Comparison of ENCODE assay signal across 8 cellular contexts in the genomic region with DNA sequence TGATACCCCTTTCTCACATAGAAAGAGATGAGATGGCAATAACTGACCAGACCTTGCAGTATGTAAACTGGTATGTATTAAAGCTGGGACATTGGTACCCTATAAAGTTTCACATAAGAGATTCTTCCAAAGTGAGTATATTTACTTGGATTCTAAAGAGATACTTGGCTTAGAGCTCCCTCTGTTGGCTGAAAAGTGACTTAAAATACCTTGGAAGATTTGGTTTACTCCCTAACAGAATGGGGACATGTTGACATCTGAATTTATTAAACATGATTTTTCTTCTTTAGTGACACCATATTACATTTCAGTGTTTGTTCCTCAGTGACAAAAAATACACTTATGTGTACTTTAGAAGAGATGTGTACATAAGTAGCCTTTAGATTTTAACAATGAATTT. TPM values are rescaled to one million over a fixed set of nuclear protein-coding genes. Genes with fewer than 3 reads are reported as not detected.
A peak's percentile ranks its signal among the peaks of the same experiment; 100 is the strongest.
DNase-seq lines count a peak whose midpoint lies in the region; ATAC-seq, FAIRE-seq and TF ChIP-seq lines count a peak whose summit lies in the region.

No MANE protein-coding gene starts in this region.

- H3K4me3 Mint-ChIP-seq in activated CD4-positive, alpha-beta T cell treated with anti-CD3 and anti-CD28 coated beads, Interleukin-2, amount 10 ng/mL, durations not matched to agents 24 days and 14 days, result no peak overlapping the region
- H3K4me3 Mint-ChIP-seq in nephron progenitor cell, result no peak overlapping the region

- FAIRE-seq in RCC 7860 (lab: Jason Lieb, UNC), result peak; percentile 91
- peak; percentile 82 for FAIRE-seq in endometrium (lab: Jason Lieb, UNC)

- H3K4me3 ChIP-seq in LNCaP clone FGC (ENCODE audit: low read depth, low read length), result no peak overlapping the region

- H3K27me3 Mint-ChIP-seq in activated CD4-positive, alpha-beta T cell treated with anti-CD3 and anti-CD28 coated beads, Interleukin-2, amount 10 ng/mL, durations not matched to agents 24 days and 14 days, result no peaks in the 10 kb centered on the region
- no peaks in the 10 kb centered on the region for H3K27me3 Mint-ChIP-seq in nephron progenitor cell (ENCODE audit: low read depth, poor library complexity)

- intact Hi-C loops in activated CD4-positive, alpha-beta T cell treated with anti-CD3 and anti-CD28 coated beads, Interleukin-2, amount 10 ng/mL, durations not matched to agents 24 days and 14 days (cut with micrococcal nuclease), result loop anchor here (2.0 to 10.0 kb wide), 3 partner anchors 128 to 272 kb away; partner anchors contain the start of gene SLC9A7
- intact Hi-C loops in sciatic nerve (cut with DNase I), result loop anchor here (10.0 kb wide), 1 partner anchor 276 kb away; the partner anchor contains the start of gene SLC9A7

- no peaks in the 10 kb centered on the region for H3K4me1 Mint-ChIP-seq in activated CD4-positive, alpha-beta T cell treated with anti-CD3 and anti-CD28 coated beads, Interleukin-2, amount 10 ng/mL, durations not matched to agents 24 days and 14 days
- H3K4me1 Mint-ChIP-seq in nephron progenitor cell, result no peaks in the 10 kb centered on the region

- no peaks in the 10 kb centered on the region for H3K9me3 Mint-ChIP-seq in activated CD4-positive, alpha-beta T cell treated with anti-CD3 and anti-CD28 coated beads, Interleukin-2, amount 10 ng/mL, durations not matched to agents 24 days and 14 days
- H3K9me3 Mint-ChIP-seq in nephron progenitor cell, result peaks cover 33% of the 10 kb centered on the region

- TF ChIP-seq CTCF in LNCaP clone FGC (IDR thresholded peaks at IDR 0.05; ENCODE audit: control insufficient read depth, extremely low read depth, insufficient read depth), result peak; percentile 43
- peak; percentile 62 for TF ChIP-seq CTCF in nephron progenitor cell (IDR thresholded peaks at IDR 0.05)

- DNase-seq in activated CD4-positive, alpha-beta T cell treated with anti-CD3 and anti-CD28 coated beads, Interleukin-2, amount 10 ng/mL, durations not matched to agents 24 days and 14 days, result peak; percentile 67
- no peak for DNase-seq in activated CD4-positive, alpha-beta T cell treated with anti-CD3 and anti-CD28 coated beads, Interleukin-2, amount 50 U/mL, for 4 hours
- DNase-seq in LNCaP clone FGC (ENCODE audit: low read depth) (peak; percentile 56), RCC 7860 (ENCODE audit: low spot score) (peak; percentile 36), nephron progenitor cell (peak; percentile 20), sciatic nerve (ENCODE audit: low spot score) (no peak)

- H3K36me3 Mint-ChIP-seq in activated CD4-positive, alpha-beta T cell treated with anti-CD3 and anti-CD28 coated beads, Interleukin-2, amount 10 ng/mL, durations not matched to agents 24 days and 14 days (ENCODE audit: low read depth), result no peaks in the 10 kb centered on the region
- H3K36me3 Mint-ChIP-seq in nephron progenitor cell (ENCODE audit: low read depth), result peaks cover 13% of the 10 kb centered on the region

- ATAC-seq in sciatic nerve (no peak), HG02981 (IDR thresholded peaks at IDR 0.05; ENCODE audit: unreplicated experiment) (no peak)

- no peak overlapping the region for H3K27ac Mint-ChIP-seq in activated CD4-positive, alpha-beta T cell treated with anti-CD3 and anti-CD28 coated beads, Interleukin-2, amount 10 ng/mL, durations not matched to agents 24 days and 14 days
- no peak overlapping the region for H3K27ac Mint-ChIP-seq in nephron progenitor cell

RNA-seq across cellular contexts. Expression of gene RGN, which starts 47.9 kb away (rescaled TPM):
- not detected in 2 replicates for total RNA-seq in activated CD4-positive, alpha-beta T cell treated with anti-CD3 and anti-CD28 coated beads, Interleukin-2, amount 10 ng/mL, durations not matched to agents 24 days and 14 days
- 6.0 TPM for total RNA-seq in sciatic nerve

Comparison
In these comparisons a context has a peak if more than half of its experiments do, and no peak if none do; other contexts are left out.
1. DNase-seq: peak in activated CD4-positive, alpha-beta T cell treated with anti-CD3 and anti-CD28 coated beads, Interleukin-2, amount 10 ng/mL, durations not matched to agents 24 days and 14 days (single experiment), LNCaP clone FGC (single experiment), RCC 7860 (single experiment) and nephron progenitor cell (single experiment); none in activated CD4-positive, alpha-beta T cell treated with anti-CD3 and anti-CD28 coated beads, Interleukin-2, amount 50 U/mL, for 4 hours (0 of 2) and sciatic nerve (single experiment).